Comparison of ENCODE assay signal across 1 cellular context in genomic region chr2:219175486-219175885, GRCh38.
TF ChIP-seq lines count a peak whose summit lies in the region.

No MANE protein-coding gene starts in this region.

TF ChIP-seq in GM12878, 131 proteins besides CTCF, POLR2A, EP300 and RAD21:
- TF ChIP-seq, protein P1, sequence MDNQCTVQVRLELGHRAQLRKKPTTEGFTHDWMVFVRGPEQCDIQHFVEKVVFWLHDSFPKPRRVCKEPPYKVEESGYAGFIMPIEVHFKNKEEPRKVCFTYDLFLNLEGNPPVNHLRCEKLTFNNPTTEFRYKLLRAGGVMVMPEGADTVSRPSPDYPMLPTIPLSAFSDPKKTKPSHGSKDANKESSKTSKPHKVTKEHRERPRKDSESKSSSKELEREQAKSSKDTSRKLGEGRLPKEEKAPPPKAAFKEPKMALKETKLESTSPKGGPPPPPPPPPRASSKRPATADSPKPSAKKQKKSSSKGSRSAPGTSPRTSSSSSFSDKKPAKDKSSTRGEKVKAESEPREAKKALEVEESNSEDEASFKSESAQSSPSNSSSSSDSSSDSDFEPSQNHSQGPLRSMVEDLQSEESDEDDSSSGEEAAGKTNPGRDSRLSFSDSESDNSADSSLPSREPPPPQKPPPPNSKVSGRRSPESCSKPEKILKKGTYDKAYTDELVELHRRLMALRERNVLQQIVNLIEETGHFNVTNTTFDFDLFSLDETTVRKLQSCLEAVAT (IDR thresholded peaks at IDR 0.05): 0 out of 2 replicates have a peak, but pooled peaks have one; percentile 23
- TF ChIP-seq, protein P2, sequence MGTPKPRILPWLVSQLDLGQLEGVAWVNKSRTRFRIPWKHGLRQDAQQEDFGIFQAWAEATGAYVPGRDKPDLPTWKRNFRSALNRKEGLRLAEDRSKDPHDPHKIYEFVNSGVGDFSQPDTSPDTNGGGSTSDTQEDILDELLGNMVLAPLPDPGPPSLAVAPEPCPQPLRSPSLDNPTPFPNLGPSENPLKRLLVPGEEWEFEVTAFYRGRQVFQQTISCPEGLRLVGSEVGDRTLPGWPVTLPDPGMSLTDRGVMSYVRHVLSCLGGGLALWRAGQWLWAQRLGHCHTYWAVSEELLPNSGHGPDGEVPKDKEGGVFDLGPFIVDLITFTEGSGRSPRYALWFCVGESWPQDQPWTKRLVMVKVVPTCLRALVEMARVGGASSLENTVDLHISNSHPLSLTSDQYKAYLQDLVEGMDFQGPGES (IDR thresholded peaks at IDR 0.05): no peak
- TF ChIP-seq, protein P3, sequence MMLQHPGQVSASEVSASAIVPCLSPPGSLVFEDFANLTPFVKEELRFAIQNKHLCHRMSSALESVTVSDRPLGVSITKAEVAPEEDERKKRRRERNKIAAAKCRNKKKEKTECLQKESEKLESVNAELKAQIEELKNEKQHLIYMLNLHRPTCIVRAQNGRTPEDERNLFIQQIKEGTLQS (IDR thresholded peaks at IDR 0.05; ENCODE audit: borderline replicate concordance, extremely low read depth, low read depth, low read length): no peak
